Comparison of ENCODE assay signal across 8 cellular contexts in genomic region chr16:2874584-2875362, GRCh38. TPM values are rescaled to one million over a fixed set of nuclear protein-coding genes. Genes with fewer than 3 reads are reported as not detected.
DNase-seq lines count a peak whose midpoint lies in the region; ATAC-seq, FAIRE-seq and TF ChIP-seq lines count a peak whose summit lies in the region.

No MANE protein-coding gene starts in this region.

- H3K9me3 ChIP-seq in BE2C = no peaks in the 10 kb centered on the region
- no peaks in the 10 kb centered on the region for H3K9me3 ChIP-seq in upper lobe of left lung

- H3K27ac Mint-ChIP-seq in osteocyte (ENCODE audit: unreplicated experiment) = no peak overlapping the region

- H3K36me3 ChIP-seq in BE2C (no peaks in the 10 kb centered on the region), upper lobe of left lung (no peaks in the 10 kb centered on the region)

- TF ChIP-seq CTCF in BE2C (IDR thresholded peaks at IDR 0.05; ENCODE audit: low read depth, low read length) (peak; percentile 89), LNCaP clone FGC (IDR thresholded peaks at IDR 0.05; ENCODE audit: control insufficient read depth, extremely low read depth, insufficient read depth) (peak; percentile 95), osteocyte (IDR thresholded peaks at IDR 0.05) (peak; percentile 95), upper lobe of left lung (IDR thresholded peaks at IDR 0.05) (peak; percentile 95 to 98 (median 96))

- peaks cover 12% of the 10 kb centered on the region; the same call in 1 of the 2 replicates for H3K27me3 ChIP-seq in BE2C
- no peaks in the 10 kb centered on the region for H3K27me3 ChIP-seq in upper lobe of left lung

- H3K4me3 ChIP-seq in BE2C (ENCODE audit: low read depth, low read length) = no peak overlapping the region
- peak overlapping the region; percentile 30; the same call in 1 of the 2 replicates for H3K4me3 ChIP-seq in LNCaP clone FGC (ENCODE audit: low read depth, low read length)
- no peak overlapping the region for H3K4me3 ChIP-seq in upper lobe of left lung

- peaks cover 4% of the 10 kb centered on the region for H3K4me1 Mint-ChIP-seq in osteocyte (ENCODE audit: unreplicated experiment)

- no peaks in the 10 kb centered on the region for H3K9me3 Mint-ChIP-seq in osteocyte (ENCODE audit: unreplicated experiment)

- H3K4me1 ChIP-seq in BE2C (no peaks in the 10 kb centered on the region), upper lobe of left lung (peaks cover 3 to 12% (median 4%) of the 10 kb centered on the region in 4 donors)

- no peak overlapping the region for H3K4me3 Mint-ChIP-seq in osteocyte (ENCODE audit: unreplicated experiment)

- H3K27me3 Mint-ChIP-seq in osteocyte (ENCODE audit: unreplicated experiment) = peaks cover 13% of the 10 kb centered on the region

- ATAC-seq in GM19372 (IDR thresholded peaks at IDR 0.05; ENCODE audit: low read depth, unreplicated experiment) (peak; percentile 78), upper lobe of left lung (ENCODE audit: low FRiP score in 2 of 2) (peak; percentile 97 to 99)

- H3K27ac ChIP-seq in upper lobe of left lung = no peak overlapping the region

- DNase-seq in BE2C (peak; percentile 80), LNCaP clone FGC (ENCODE audit: low read depth) (peak; percentile 46), SHP77 treated with DMSO at 0.1 percent for 48 hours (lab: John Stamatoyannopoulos, UW) (peak; percentile 62), frontal cortex (ENCODE audit: low spot score in 2 of 2) (peak; percentile 59 to 79), osteocyte (ENCODE audit: extremely low spot score, unreplicated experiment) (peak; percentile 90), upper lobe of left lung (peak; percentile 85 to 95)
- peak; percentile 60 for DNase-seq in activated T-helper 9 cell treated with anti-CD3 and anti-CD28 coated beads, Interleukin-2, amount 50 U/mL, for 16 hours (ENCODE audit: low read depth)

- FAIRE-seq in frontal cortex (lab: Jason Lieb, UNC) = no peak

- H3K36me3 Mint-ChIP-seq in osteocyte (ENCODE audit: unreplicated experiment) = no peaks in the 10 kb centered on the region

- TF ChIP-seq POLR2A in upper lobe of left lung (IDR thresholded peaks at IDR 0.05) = no peak

- no peak for TF ChIP-seq EP300 in upper lobe of left lung (IDR thresholded peaks at IDR 0.05)

- 23 to 28% methylated on average over 35 of the region's 35 CpGs for WGBS in upper lobe of left lung, 2 donors

RNA-seq across cellular contexts. Expression of gene FLYWCH2, which starts 8.2 kb away (rescaled TPM):
- 79.1 TPM for polyA plus RNA-seq in BE2C (2012; ENCODE audit: insufficient read depth, insufficient read length, low read depth)
- total RNA-seq in frontal cortex = 46.5 TPM
- total RNA-seq in osteocyte = 49.6 and 54.0 TPM in 2 replicates
- total RNA-seq in upper lobe of left lung = 10 to 100 TPM; 31.2 to 70.1 (median 39.7) TPM

RNA-seq across cellular contexts. Expression of gene PRSS22, which starts 16.8 kb away (rescaled TPM):
- not detected for polyA plus RNA-seq in BE2C (2012; ENCODE audit: insufficient read depth, insufficient read length, low read depth)
- not detected for total RNA-seq in frontal cortex
- total RNA-seq in osteocyte = not detected in 2 replicates
- 10 to 100 TPM in 5 of 6 donors, 1 to 10 TPM in 1; 9.3 to 24.8 (median 16.6) TPM for total RNA-seq in upper lobe of left lung

RNA-seq across cellular contexts. Expression of gene FLYWCH1, which starts 37.0 kb away (rescaled TPM):
- 30.6 TPM for polyA plus RNA-seq in BE2C (2012; ENCODE audit: insufficient read depth, insufficient read length, low read depth)
- total RNA-seq in frontal cortex (22.8 TPM), osteocyte (38.9 and 46.4 TPM in 2 replicates), upper lobe of left lung (100 to 1,000 TPM in 1 of 6 donors, 10 to 100 TPM in 5; 19.3 to 162 (median 43.4) TPM)

RNA-seq across cellular contexts. Expression of gene ZG16B, which starts 44.7 kb away (rescaled TPM):
- polyA plus RNA-seq in BE2C (2012; ENCODE audit: insufficient read depth, insufficient read length, low read depth) = 0.63 TPM
- total RNA-seq in frontal cortex = not detected
- total RNA-seq in osteocyte = not detected in 2 replicates
- total RNA-seq in upper lobe of left lung = 1 to 10 TPM in 2 of 6 donors, under 1 TPM in 1, not detected in 3; 0.69 to 2.0 (median 1.2) TPM

RNA-seq across cellular contexts. Expression of gene PRSS21, which starts 57.7 kb away (rescaled TPM):
- not detected for polyA plus RNA-seq in BE2C (2012; ENCODE audit: insufficient read depth, insufficient read length, low read depth)
- total RNA-seq in frontal cortex = not detected
- not detected in 2 replicates for total RNA-seq in osteocyte
- total RNA-seq in upper lobe of left lung = 10 to 100 TPM in 3 of 6 donors, 1 to 10 TPM in 2, not detected in 1; 1.2 to 16.2 (median 14.5) TPM

Comparison
In these comparisons a context has a peak if more than half of its experiments do, and no peak if none do; other contexts are left out.
1. RNA of gene PRSS22, which starts 16.8 kb away (total RNA-seq): 9.3 to 24.8 TPM in upper lobe of left lung; not detected in frontal cortex (single experiment) and not detected in osteocyte; every median in the first group is over 10 times any median in the second.
2. Peak in every context shown above with its lines, with median percentiles within 50 percentile points of each other: DNase-seq and CTCF ChIP-seq.